ENCODE assay signal across 12 cellular contexts in the genomic region with DNA sequence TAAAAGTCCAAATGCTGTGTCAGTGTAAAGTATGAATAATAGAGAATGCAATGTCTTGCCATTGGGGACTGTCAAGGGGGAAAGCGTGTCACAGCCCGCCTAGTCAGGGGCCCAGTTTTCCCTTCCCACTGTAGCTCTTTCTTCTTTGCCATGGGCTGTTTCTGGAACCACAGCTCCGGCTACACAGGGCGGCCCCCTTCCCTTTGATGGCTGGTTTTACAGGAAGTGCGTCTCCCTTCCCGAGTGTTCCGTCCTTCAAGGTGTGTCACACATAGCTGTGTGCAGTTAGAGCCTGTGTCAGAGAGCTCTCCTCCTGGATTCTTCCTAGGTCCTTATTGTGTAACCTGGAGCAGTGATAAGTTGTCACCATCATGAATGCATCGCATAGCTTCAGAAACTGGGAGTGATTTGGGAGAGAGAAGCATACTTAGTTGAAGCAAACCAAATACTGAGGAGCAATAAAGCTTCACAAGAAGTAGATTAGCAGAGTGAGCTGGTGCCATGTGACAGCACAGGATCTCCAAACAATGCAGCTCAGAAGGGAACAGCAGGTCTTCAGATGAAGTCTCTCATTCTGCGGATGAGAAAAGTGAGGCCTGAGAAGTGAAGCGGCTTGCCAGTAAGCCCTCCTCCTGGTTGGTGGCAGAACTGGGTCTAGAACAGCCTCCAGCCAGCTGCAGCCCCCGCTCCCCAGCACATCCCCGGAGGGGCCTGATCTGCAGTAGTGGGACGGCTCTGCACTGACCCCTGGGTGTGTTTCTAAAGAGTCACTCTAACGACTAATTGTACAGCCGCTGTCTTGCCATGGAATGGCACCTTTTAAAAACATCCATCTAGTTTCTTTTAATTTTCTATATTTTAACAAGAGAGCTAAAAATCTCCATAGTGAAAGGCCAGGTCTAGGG.
DNase-seq lines count a peak whose midpoint lies in the region; ATAC-seq and TF ChIP-seq lines count a peak whose summit lies in the region.
"Had no signal": no experiment of that assay in that cellular context is flagged by ENCODE, and none has a peak within 500 bp of the region (broad histone marks: within the 10 kb centered on the region; RNA-seq: fewer than 3 reads in every experiment).

No MANE protein-coding gene starts in this region.

- no peaks in the 10 kb centered on the region for H4K20me1 ChIP-seq in OCI-LY1 (ENCODE audit: insufficient read depth, low read length)

- peaks cover 2% of the 10 kb centered on the region for H3K27me3 Mint-ChIP-seq in dendritic cell treated with granulocyte-macrophage colony-stimulating factor and Interleukin-4, amounts not matched to agents 40 ng/mL and 50 ng/mL, for 4 days
- H3K27me3 Mint-ChIP-seq in mesothelial cell of epicardium (ENCODE audit: low read depth), result no peaks in the 10 kb centered on the region
- H3K27me3 Mint-ChIP-seq in type B pancreatic cell, result no peaks in the 10 kb centered on the region
- H3K27me3 Mint-ChIP-seq in activated naive CD8-positive, alpha-beta T cell treated with anti-CD3 and anti-CD28 coated beads, Interleukin-2, amount 50 U/mL, for 24 hours, result no peaks in the 10 kb centered on the region
- H3K27me3 Mint-ChIP-seq: progenitor cell of endocrine pancreas had no signal

- peak overlapping the region; percentile 62 for H3K4me3 Mint-ChIP-seq in dendritic cell treated with granulocyte-macrophage colony-stimulating factor and Interleukin-4, amounts not matched to agents 40 ng/mL and 50 ng/mL, for 4 days
- H3K4me3 Mint-ChIP-seq in mesothelial cell of epicardium (no peak overlapping the region), type B pancreatic cell (peak overlapping the region; percentile 71)
- H3K4me3 Mint-ChIP-seq in activated naive CD8-positive, alpha-beta T cell treated with anti-CD3 and anti-CD28 coated beads, Interleukin-2, amount 50 U/mL, for 24 hours, result no peak overlapping the region
- H3K4me3 Mint-ChIP-seq: CD4-positive, CD25-positive, alpha-beta regulatory T cell; central memory CD8-positive, alpha-beta T cell had no signal

- no peak overlapping the region for H3K4me2 ChIP-seq in OCI-LY1 (ENCODE audit: low read length)

- no peaks in the 10 kb centered on the region for H3K9me3 Mint-ChIP-seq in dendritic cell treated with granulocyte-macrophage colony-stimulating factor and Interleukin-4, amounts not matched to agents 40 ng/mL and 50 ng/mL, for 4 days
- no peaks in the 10 kb centered on the region for H3K9me3 Mint-ChIP-seq in mesothelial cell of epicardium
- no peaks in the 10 kb centered on the region for H3K9me3 Mint-ChIP-seq in type B pancreatic cell
- no peaks in the 10 kb centered on the region for H3K9me3 Mint-ChIP-seq in activated naive CD8-positive, alpha-beta T cell treated with anti-CD3 and anti-CD28 coated beads, Interleukin-2, amount 50 U/mL, for 24 hours
- H3K9me3 Mint-ChIP-seq: CD4-positive, CD25-positive, alpha-beta regulatory T cell; central memory CD8-positive, alpha-beta T cell had no signal

- no peak for ATAC-seq in GM21390 (IDR thresholded peaks at IDR 0.05; ENCODE audit: unreplicated experiment)
- no peak for ATAC-seq in activated naive CD8-positive, alpha-beta T cell treated with anti-CD3 and anti-CD28 coated beads, Interleukin-2, amount 50 U/mL, for 24 hours

- DNase-seq in mesothelial cell of epicardium (ENCODE audit: low spot score in 2 of 2, unreplicated experiment in 2 of 2), result no peak
- peak; percentile 62 for DNase-seq in type B pancreatic cell (ENCODE audit: extremely low spot score, unreplicated experiment)
- no peak for DNase-seq in DMS79 (lab: John Stamatoyannopoulos, UW)
- DNase-seq in activated naive CD8-positive, alpha-beta T cell treated with anti-CD3 and anti-CD28 coated beads, Interleukin-2, amount 50 U/mL, for 24 hours, result no peak
- DNase-seq: CD4-positive, CD25-positive, alpha-beta regulatory T cell; spleen; stimulated activated naive CD8-positive, alpha-beta T cell treated with anti-CD3 and anti-CD28 coated beads, Interleukin-15, Interleukin-2, amounts not matched to agents 100 U/mL and 50 U/mL, for 24 hours had no signal

- H3K36me3 Mint-ChIP-seq in dendritic cell treated with granulocyte-macrophage colony-stimulating factor and Interleukin-4, amounts not matched to agents 40 ng/mL and 50 ng/mL, for 4 days (ENCODE audit: low read depth), result peaks cover 20% of the 10 kb centered on the region
- H3K36me3 Mint-ChIP-seq in mesothelial cell of epicardium (peaks cover 4% of the 10 kb centered on the region), type B pancreatic cell (peaks cover 34% of the 10 kb centered on the region)
- no peaks in the 10 kb centered on the region for H3K36me3 Mint-ChIP-seq in activated naive CD8-positive, alpha-beta T cell treated with anti-CD3 and anti-CD28 coated beads, Interleukin-2, amount 50 U/mL, for 24 hours (ENCODE audit: low read depth)
- H3K36me3 Mint-ChIP-seq: CD4-positive, CD25-positive, alpha-beta regulatory T cell had no signal

- H3K9ac ChIP-seq in OCI-LY1 (ENCODE audit: low read length), result no peak overlapping the region

- peaks cover 78% of the 10 kb centered on the region for H3K36me3 ChIP-seq in OCI-LY1 (ENCODE audit: insufficient read depth, low read length)
- H3K36me3 ChIP-seq: spleen had no signal

- H3K9me3 ChIP-seq in OCI-LY1 (ENCODE audit: low read length), result no peaks in the 10 kb centered on the region
- H3K9me3 ChIP-seq: spleen had no signal

- H3K27ac Mint-ChIP-seq in dendritic cell treated with granulocyte-macrophage colony-stimulating factor and Interleukin-4, amounts not matched to agents 40 ng/mL and 50 ng/mL, for 4 days, result peak overlapping the region; percentile 64
- H3K27ac Mint-ChIP-seq in mesothelial cell of epicardium, result peak overlapping the region; percentile 85
- peak overlapping the region; percentile 92 for H3K27ac Mint-ChIP-seq in type B pancreatic cell
- H3K27ac Mint-ChIP-seq in activated naive CD8-positive, alpha-beta T cell treated with anti-CD3 and anti-CD28 coated beads, Interleukin-2, amount 50 U/mL, for 24 hours, result no peak overlapping the region

- no peak overlapping the region for H3K4me3 ChIP-seq in OCI-LY1 (ENCODE audit: low read depth, low read length, poor library complexity, severe bottlenecking)
- H3K4me3 ChIP-seq: spleen had no signal

- TF ChIP-seq CTCF in OCI-LY1 (IDR thresholded peaks at IDR 0.05; ENCODE audit: low read length), result 0 out of 2 replicates have a peak, but pooled peaks have one; percentile 6
- no peak for TF ChIP-seq CTCF in mesothelial cell of epicardium (IDR thresholded peaks at IDR 0.05; ENCODE audit: unreplicated experiment)
- TF ChIP-seq CTCF in type B pancreatic cell (conservative IDR thresholded peaks at IDR 0.05), result no peak

- no peak overlapping the region for H3K27ac ChIP-seq in OCI-LY1 (ENCODE audit: low read depth, low read length, poor library complexity, severe bottlenecking)
- H3K27ac ChIP-seq: spleen had no signal

- intact Hi-C loops in dendritic cell treated with granulocyte-macrophage colony-stimulating factor and Interleukin-4, amounts not matched to agents 40 ng/mL and 50 ng/mL, for 4 days (cut with micrococcal nuclease), result no loop called here

- no peak overlapping the region for H2AFZ ChIP-seq in OCI-LY1 (ENCODE audit: low read length)

- no peaks in the 10 kb centered on the region for H3K79me2 ChIP-seq in OCI-LY1 (ENCODE audit: insufficient read depth, low read length)

- no peaks in the 10 kb centered on the region for H3K4me1 ChIP-seq in OCI-LY1 (ENCODE audit: insufficient read depth, low read length, severe bottlenecking)

- H3K27me3 ChIP-seq in OCI-LY1 (ENCODE audit: insufficient read depth, low read length), result no peaks in the 10 kb centered on the region

- no peaks in the 10 kb centered on the region for H3F3A ChIP-seq in OCI-LY1 (ENCODE audit: insufficient read depth, low read length)

- H3K4me1 Mint-ChIP-seq in dendritic cell treated with granulocyte-macrophage colony-stimulating factor and Interleukin-4, amounts not matched to agents 40 ng/mL and 50 ng/mL, for 4 days (ENCODE audit: low read depth), result peaks cover 11% of the 10 kb centered on the region
- H3K4me1 Mint-ChIP-seq in mesothelial cell of epicardium, result peaks cover 22% of the 10 kb centered on the region
- peaks cover 33% of the 10 kb centered on the region for H3K4me1 Mint-ChIP-seq in type B pancreatic cell (ENCODE audit: unreplicated experiment)
- peaks cover 7% of the 10 kb centered on the region for H3K4me1 Mint-ChIP-seq in activated naive CD8-positive, alpha-beta T cell treated with anti-CD3 and anti-CD28 coated beads, Interleukin-2, amount 50 U/mL, for 24 hours
- H3K4me1 Mint-ChIP-seq: CD4-positive, CD25-positive, alpha-beta regulatory T cell; central memory CD8-positive, alpha-beta T cell had no signal

- H3K9me2 ChIP-seq in OCI-LY1 (ENCODE audit: low read depth, low read length), result no peaks in the 10 kb centered on the region

Comparison
In these comparisons a context has a peak if more than half of its experiments do, and no peak if none do; other contexts are left out.
1. H3K4me3 Mint-ChIP-seq: peak in dendritic cell treated with granulocyte-macrophage colony-stimulating factor and Interleukin-4, amounts not matched to agents 40 ng/mL and 50 ng/mL, for 4 days (single experiment) and type B pancreatic cell (single experiment); none in mesothelial cell of epicardium (single experiment) and activated naive CD8-positive, alpha-beta T cell treated with anti-CD3 and anti-CD28 coated beads, Interleukin-2, amount 50 U/mL, for 24 hours (single experiment).